Comparison of ENCODE assay signal across 14 cellular contexts in genomic region chr18:58580623-58581022, GRCh38. TPM values are rescaled to one million over a fixed set of nuclear protein-coding genes. Genes with fewer than 3 reads are reported as not detected.
A peak's percentile ranks its signal among the peaks of the same experiment; 100 is the strongest.
DNase-seq lines count a peak whose midpoint lies in the region; ATAC-seq, FAIRE-seq and TF ChIP-seq lines count a peak whose summit lies in the region.
"Had no signal": no experiment of that assay in that cellular context is flagged by ENCODE, and none has a peak within 500 bp of the region (broad histone marks: within the 10 kb centered on the region; RNA-seq: fewer than 3 reads in every experiment).

No MANE protein-coding gene starts in this region.

- no peak for ATAC-seq in activated CD4-positive, CD25-positive, alpha-beta regulatory T cell treated with anti-CD3 and anti-CD28 coated beads, Interleukin-2, amount 50 U/mL, for 24 hours
- ATAC-seq in activated T-cell treated with anti-CD3 and anti-CD28 coated beads, Interleukin-2, amount 50 U/mL, for 72 hours (replicated peaks in 1 of 2), result no peak
- ATAC-seq: T-cell had no signal

- no peak overlapping the region for H3K4me3 Mint-ChIP-seq in activated T-cell treated with anti-CD3 and anti-CD28 coated beads, Interleukin-2, amount 50 U/mL, for 72 hours
- H3K4me3 Mint-ChIP-seq: activated naive CD4-positive, alpha-beta T cell treated with anti-CD3 and anti-CD28 coated beads, Interleukin-2, amount 50 U/mL, for 24 hours; memory B cell; T-cell had no signal

- peaks cover 30% of the 10 kb centered on the region for H3K27me3 Mint-ChIP-seq in activated T-cell treated with anti-CD3 and anti-CD28 coated beads, Interleukin-2, amount 50 U/mL, for 72 hours (ENCODE audit: low read depth)
- H3K27me3 Mint-ChIP-seq: activated naive CD4-positive, alpha-beta T cell treated with anti-CD3 and anti-CD28 coated beads, Interleukin-2, amount 50 U/mL, for 24 hours; memory B cell had no signal

- peaks cover 0 to 2% of the 10 kb centered on the region in 2 donors for H3K9me3 Mint-ChIP-seq in activated T-cell treated with anti-CD3 and anti-CD28 coated beads, Interleukin-2, amount 50 U/mL, for 72 hours
- H3K9me3 Mint-ChIP-seq: activated naive CD4-positive, alpha-beta T cell treated with anti-CD3 and anti-CD28 coated beads, Interleukin-2, amount 50 U/mL, for 24 hours; memory B cell; T-cell had no signal

- no peak for TF ChIP-seq CTCF in fibroblast of mammary gland (conservative IDR thresholded peaks at IDR 0.05; ENCODE audit: control insufficient read depth, insufficient read depth, low read depth, low read length)

- no peak overlapping the region for H3K27ac Mint-ChIP-seq in activated T-cell treated with anti-CD3 and anti-CD28 coated beads, Interleukin-2, amount 50 U/mL, for 72 hours
- H3K27ac Mint-ChIP-seq: activated naive CD4-positive, alpha-beta T cell treated with anti-CD3 and anti-CD28 coated beads, Interleukin-2, amount 50 U/mL, for 24 hours; memory B cell; T-cell had no signal

- no peak for FAIRE-seq in RCC 7860 (lab: Jason Lieb, UNC)

- H3K4me3 ChIP-seq in fibroblast of mammary gland (ENCODE audit: control insufficient read depth, low read depth, low read length), result no peak overlapping the region
- H3K4me3 ChIP-seq: stomach had no signal

- DNase-seq in DMS 273 (lab: John Stamatoyannopoulos, UW; ENCODE audit: unreplicated experiment) (peak; percentile 63), DMS 273 treated with DMSO at 0.1 percent for 48 hours (lab: John Stamatoyannopoulos, UW) (no peak), RCC 7860 (ENCODE audit: low spot score) (peak; percentile 47), fibroblast of mammary gland (ENCODE audit: low read depth) (peak; percentile 42), renal cortical epithelial cell (ENCODE audit: low read depth) (peak; percentile 78), NCI-H510A (lab: John Stamatoyannopoulos, UW) (no peak)
- no peak for DNase-seq in activated T-cell treated with anti-CD3 and anti-CD28 coated beads, Interleukin-2, amount 50 U/mL, for 72 hours
- DNase-seq: NCI-H774; stimulated activated CD4-positive, alpha-beta T cell treated with anti-CD3 and anti-CD28 coated beads, Interleukin-4, amount 100 ng/mL, for 1 hour; stomach; T-cell had no signal

- H3K36me3 Mint-ChIP-seq in activated T-cell treated with anti-CD3 and anti-CD28 coated beads, Interleukin-2, amount 50 U/mL, for 72 hours (ENCODE audit: insufficient read depth in 2 of 2), result peaks cover 0 to 2% of the 10 kb centered on the region in 2 donors
- H3K36me3 Mint-ChIP-seq: activated naive CD4-positive, alpha-beta T cell treated with anti-CD3 and anti-CD28 coated beads, Interleukin-2, amount 50 U/mL, for 24 hours; memory B cell; T-cell had no signal

- peaks cover 37% of the 10 kb centered on the region for H3K4me1 Mint-ChIP-seq in activated T-cell treated with anti-CD3 and anti-CD28 coated beads, Interleukin-2, amount 50 U/mL, for 72 hours (ENCODE audit: low read depth)

RNA-seq across cellular contexts. Expression of gene ALPK2, which starts 48.3 kb away (rescaled TPM):
- 34.8 and 124 TPM in 2 replicates for total RNA-seq in renal cortical epithelial cell
- total RNA-seq in activated T-cell treated with anti-CD3 and anti-CD28 coated beads, Interleukin-2, amount 50 U/mL, for 72 hours, result 10 to 100 TPM; 12.7 to 18.5 TPM

Comparison
In these comparisons a context has a peak if more than half of its experiments do, and no peak if none do; other contexts are left out.
1. DNase-seq: peak in DMS 273 (single experiment), RCC 7860 (single experiment), fibroblast of mammary gland (single experiment) and renal cortical epithelial cell (single experiment); none in DMS 273 treated with DMSO at 0.1 percent for 48 hours (single experiment), NCI-H510A (single experiment) and activated T-cell treated with anti-CD3 and anti-CD28 coated beads, Interleukin-2, amount 50 U/mL, for 72 hours (0 of 2).